ENCODE assay signal across 4 cellular contexts in genomic region chr6:125211352-125211751, GRCh38.
"Had no signal": no experiment of that assay in that cellular context is flagged by ENCODE, and none has a peak within 500 bp of the region (broad histone marks: within the 10 kb centered on the region; RNA-seq: fewer than 3 reads in every experiment).

No MANE protein-coding gene starts in this region.

- ATAC-seq: GM23338 had no signal

- H2AFZ ChIP-seq: GM23338 had no signal

- H3K4me2 ChIP-seq: GM23338 had no signal

- H3K4me3 ChIP-seq: GM23338 had no signal

- DNase-seq: H9, HCEC 1CT, IMR-90 had no signal
